11 cellular contexts compared by ENCODE assay signal in the genomic region with DNA sequence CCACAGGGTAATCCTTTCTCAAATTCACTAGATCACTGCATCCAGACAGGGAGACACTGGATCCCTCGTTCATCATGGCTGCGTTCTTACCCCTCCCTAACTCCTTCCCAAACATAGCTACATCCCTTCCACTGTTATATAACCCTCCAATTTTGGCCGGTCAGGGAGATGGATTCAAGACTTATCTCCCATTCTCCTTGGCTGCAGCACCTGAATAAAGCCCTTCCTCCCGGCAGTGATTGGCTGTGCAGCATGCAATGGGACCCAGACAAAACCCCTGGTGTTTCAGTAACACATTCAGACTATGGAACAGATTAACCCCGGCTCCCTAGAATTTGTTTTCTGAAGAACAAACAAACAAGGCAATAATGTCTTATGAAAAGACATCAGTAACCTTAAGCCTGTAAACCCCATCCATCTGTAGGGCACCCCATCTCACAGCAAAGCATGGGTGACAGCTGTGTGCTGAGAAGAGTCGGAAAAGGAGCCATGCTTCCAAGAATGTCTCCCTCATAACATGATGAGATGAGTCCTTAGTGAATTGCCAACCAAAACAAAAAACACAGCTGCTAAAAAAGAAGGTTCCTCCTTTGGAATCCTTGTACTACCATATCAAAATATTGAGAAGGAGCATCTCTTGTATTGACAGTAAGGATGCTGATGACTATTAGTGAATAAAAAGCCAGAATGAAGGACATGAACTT.
"Had no signal": no experiment of that assay in that cellular context is flagged by ENCODE, and none has a peak within 500 bp of the region (broad histone marks: within the 10 kb centered on the region; RNA-seq: fewer than 3 reads in every experiment).

No MANE protein-coding gene starts in this region.

- ATAC-seq: left lobe of liver had no signal

- H3K9me3 ChIP-seq: neutrophil, tibial nerve had no signal

- H3K27me3 ChIP-seq: brain microvascular endothelial cell, tibial nerve had no signal

- H3K27ac Mint-ChIP-seq: activated T-helper 2 cell treated with anti-CD3 and anti-CD28 coated beads, Interferon-gamma antibody, Interleukin-2, Interleukin-4, amounts not matched to agents 10 μg/mL and 5 μg/mL and 100 μg/mL, durations not matched to agents 14 hours and 24 hours and 36 hours had no signal

- DNase-seq: activated CD4-positive, alpha-beta T cell treated with anti-CD3 and anti-CD28 coated beads, Interleukin-2, amount 50 U/mL, for 48 hours; activated CD4-positive, CD25-positive, alpha-beta regulatory T cell treated with anti-CD3 and anti-CD28 coated beads, Interleukin-2, amount 50 U/mL, for 72 hours; activated naive CD4-positive, alpha-beta T cell treated with anti-CD3 and anti-CD28 coated beads, Interleukin-2, amount 50 U/mL, for 16 hours; amniotic stem cell; brain microvascular endothelial cell; mammary epithelial cell; small intestine had no signal

- H3K4me3 ChIP-seq: tibial nerve had no signal

- FAIRE-seq: small intestine had no signal

- H3K27ac ChIP-seq: brain microvascular endothelial cell, neutrophil had no signal
